Comparison of ENCODE assay signal across 26 cellular contexts in the genomic region with DNA sequence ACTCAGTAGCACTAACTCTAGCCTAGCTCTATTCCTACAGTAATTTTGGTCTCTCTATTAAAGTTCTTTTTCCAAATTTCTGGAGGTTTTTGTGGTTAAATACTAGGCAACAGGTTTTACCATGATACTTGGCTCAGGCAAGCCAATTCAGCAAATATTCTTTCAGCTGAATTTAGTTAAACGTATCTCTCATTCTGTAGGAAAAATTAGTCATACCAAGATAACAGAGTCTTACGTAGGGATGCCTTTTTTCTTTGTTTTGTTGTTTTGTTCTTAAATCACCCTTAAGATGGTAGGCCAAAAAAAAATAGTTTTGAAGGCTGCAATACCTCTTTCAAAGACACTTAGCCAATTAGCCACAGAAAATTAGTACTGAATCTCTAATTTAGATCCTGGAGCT.
DNase-seq lines count a peak whose midpoint lies in the region; ATAC-seq and TF ChIP-seq lines count a peak whose summit lies in the region.
"Had no signal": no experiment of that assay in that cellular context is flagged by ENCODE, and none has a peak within 500 bp of the region (broad histone marks: within the 10 kb centered on the region; RNA-seq: fewer than 3 reads in every experiment).

No MANE protein-coding gene starts in this region.

- H3K4me3 Mint-ChIP-seq in Calu3 (ENCODE audit: low read depth, unreplicated experiment) (no peak overlapping the region), GM23338 (no peak overlapping the region)
- H3K4me3 Mint-ChIP-seq: CD8-positive, alpha-beta T cell had no signal

- ATAC-seq in HG03521 (IDR thresholded peaks at IDR 0.05; ENCODE audit: unreplicated experiment) (no peak), GM23338 (no peak)
- ATAC-seq: CD8-positive, alpha-beta T cell; HepG2; Right ventricle myocardium inferior had no signal

- CTCF ChIA-PET in Calu3 (lab: Charles Lee): no interaction called here

- H3K4me1 ChIP-seq in ACC112 (ENCODE audit: control insufficient read depth, insufficient read depth, low read length, unreplicated experiment) (peaks cover 2% of the 10 kb centered on the region), fibroblast of lung (ENCODE audit: control insufficient read depth, extremely low read depth, insufficient read depth, low read length) (no peaks in the 10 kb centered on the region), GM23338 (ENCODE audit: insufficient read depth) (no peaks in the 10 kb centered on the region)
- H3K4me1 ChIP-seq: SJSA1 had no signal

- H3F3A ChIP-seq in GM23338 (replicated peaks; ENCODE audit: low read depth): no peaks in the 10 kb centered on the region

- H3K27me3 Mint-ChIP-seq in Calu3 (ENCODE audit: unreplicated experiment) (no peaks in the 10 kb centered on the region), GM23338 (ENCODE audit: insufficient read depth, low read depth, poor library complexity) (no peaks in the 10 kb centered on the region)

- no TSS peak for BruUV-seq in Calu3 (replicated peaks; lab: Mats Ljungman, UMichigan)

- H3K27ac Mint-ChIP-seq in Calu3 (ENCODE audit: unreplicated experiment) (no peak overlapping the region), GM23338 (no peak overlapping the region)
- H3K27ac Mint-ChIP-seq: CD8-positive, alpha-beta T cell had no signal

- H3K27me3 ChIP-seq in ACC112 (ENCODE audit: insufficient read depth, low read length): no peaks in the 10 kb centered on the region
- no peaks in the 10 kb centered on the region for H3K27me3 ChIP-seq in fibroblast of lung (ENCODE audit: control insufficient read depth, insufficient read depth, low read length)
- no peaks in the 10 kb centered on the region for H3K27me3 ChIP-seq in GM23338 (ENCODE audit: insufficient read depth)
- H3K27me3 ChIP-seq: SJSA1 had no signal

- H3K9me2 ChIP-seq in GM23338 (ENCODE audit: insufficient read depth): no peaks in the 10 kb centered on the region

- H3K27ac ChIP-seq in ACC112 (ENCODE audit: low read depth, low read length) (peak overlapping the region; percentile 18; the same call in 1 of the 2 replicates), fibroblast of lung (ENCODE audit: insufficient read depth, low read length) (no peak overlapping the region), GM23338 (ENCODE audit: low read depth) (no peak overlapping the region)
- H3K27ac ChIP-seq: HL-60, SJSA1 had no signal

- intact Hi-C loops in Calu3 (cut with micrococcal nuclease; ENCODE audit: unreplicated experiment): no loop called here

- TF ChIP-seq CTCF in fibroblast of lung (conservative IDR thresholded peaks at IDR 0.05 in 1 of 2, IDR thresholded peaks at IDR 0.05 in 1 of 2; ENCODE audit: low read depth in 1 of 2, low read length in 2 of 2) (no peak), Calu3 (IDR thresholded peaks at IDR 0.05; ENCODE audit: unreplicated experiment) (no peak), GM23338 (conservative IDR thresholded peaks at IDR 0.05; ENCODE audit: low read depth in 2 of 2) (no peak)

- H3K4me3 ChIP-seq in ACC112 (ENCODE audit: low read depth, low read length) (no peak overlapping the region), fibroblast of lung (replicated peaks in 1 of 4; ENCODE audit: control extremely low read depth in 1 of 4, insufficient read depth in 1 of 4, low read depth in 3 of 4, low read length in 4 of 4) (no peak overlapping the region), GM23338 (no peak overlapping the region)
- H3K4me3 ChIP-seq: SJSA1 had no signal

- H3K4me2 ChIP-seq in fibroblast of lung (ENCODE audit: extremely low read depth, insufficient read depth, low read length) (no peak overlapping the region), GM23338 (no peak overlapping the region)

- no peaks in the 10 kb centered on the region for H3K9me3 Mint-ChIP-seq in Calu3 (ENCODE audit: low read depth, unreplicated experiment)
- H3K9me3 Mint-ChIP-seq in GM23338: no peaks in the 10 kb centered on the region
- H3K9me3 Mint-ChIP-seq: CD8-positive, alpha-beta T cell had no signal

- H4K20me1 ChIP-seq in fibroblast of lung (ENCODE audit: control insufficient read depth, extremely low read depth, insufficient read depth, low read length) (no peaks in the 10 kb centered on the region), GM23338 (replicated peaks; ENCODE audit: insufficient read depth) (no peaks in the 10 kb centered on the region)

- no peaks in the 10 kb centered on the region; the same call in 1 of the 2 replicates for H3K36me3 ChIP-seq in ACC112 (ENCODE audit: insufficient read depth, low read length)
- H3K36me3 ChIP-seq in fibroblast of lung (ENCODE audit: control insufficient read depth, insufficient read depth, low read length): no peaks in the 10 kb centered on the region
- no peaks in the 10 kb centered on the region for H3K36me3 ChIP-seq in GM23338 (ENCODE audit: insufficient read depth)
- H3K36me3 ChIP-seq: SJSA1 had no signal

- no peaks in the 10 kb centered on the region for H3K9me3 ChIP-seq in fibroblast of lung (ENCODE audit: control insufficient read depth, insufficient read depth, low read depth, low read length)
- H3K9me3 ChIP-seq: SJSA1 had no signal

- no peaks in the 10 kb centered on the region for H3K4me1 Mint-ChIP-seq in Calu3 (ENCODE audit: low read depth, unreplicated experiment)
- H3K4me1 Mint-ChIP-seq in GM23338: peaks cover 5% of the 10 kb centered on the region; the same call in 1 of the 3 replicates

- H2AFZ ChIP-seq in ACC112 (ENCODE audit: low read length, unreplicated experiment) (no peak overlapping the region), fibroblast of lung (ENCODE audit: low read length) (no peak overlapping the region), GM23338 (no peak overlapping the region)

- peak; percentile 74 for DNase-seq in NCI-H226
- DNase-seq in astrocyte of the hippocampus (ENCODE audit: low read depth, low spot score): peak; percentile 56
- DNase-seq in fibroblast of lung (ENCODE audit: low read depth in 2 of 2): peak; percentile 23 to 78
- DNase-seq in Calu3: no peak
- no peak for DNase-seq in NCI-H82 treated with DMSO at 0.1 percent for 48 hours (lab: John Stamatoyannopoulos, UW; ENCODE audit: unreplicated experiment)
- no peak for DNase-seq in GM23338 (ENCODE audit: low spot score)
- DNase-seq: 8988T; AML-193; C1 segment of cervical spinal cord; CD8-positive, alpha-beta T cell; DMS53; GDM1; KBM-7; NCI-H1092; NCI-H1436; NCI-H187 treated with DMSO at 0.1 percent for 48 hours; NCI-H2227 treated with DMSO at 0.1 percent for 48 hours; NCI-H524; NCI-H774; SW 1271 had no signal

- no peak overlapping the region for H3K9ac ChIP-seq in fibroblast of lung (ENCODE audit: insufficient read depth, low read length)

- H3K79me2 ChIP-seq in ACC112 (ENCODE audit: control insufficient read depth, insufficient read depth, low read length, unreplicated experiment) (no peaks in the 10 kb centered on the region), fibroblast of lung (ENCODE audit: control insufficient read depth, insufficient read depth, low read length) (no peaks in the 10 kb centered on the region), GM23338 (replicated peaks; ENCODE audit: insufficient read depth) (no peaks in the 10 kb centered on the region)

- H3K36me3 Mint-ChIP-seq in Calu3 (ENCODE audit: insufficient read depth, unreplicated experiment) (no peaks in the 10 kb centered on the region), GM23338 (ENCODE audit: low read depth) (no peaks in the 10 kb centered on the region)
- H3K36me3 Mint-ChIP-seq: CD8-positive, alpha-beta T cell had no signal

TF ChIP-seq in GM23338, 12 proteins besides CTCF, POLR2A, EP300 and RAD21:
- TF ChIP-seq JUNB (IDR thresholded peaks at IDR 0.05; ENCODE audit: unreplicated experiment): no peak
- TF ChIP-seq NANOG (IDR thresholded peaks at IDR 0.05; ENCODE audit: borderline replicate concordance): no peak
- TF ChIP-seq STAT1 (IDR thresholded peaks at IDR 0.05; ENCODE audit: unreplicated experiment): no peak
- TF ChIP-seq, protein P1, sequence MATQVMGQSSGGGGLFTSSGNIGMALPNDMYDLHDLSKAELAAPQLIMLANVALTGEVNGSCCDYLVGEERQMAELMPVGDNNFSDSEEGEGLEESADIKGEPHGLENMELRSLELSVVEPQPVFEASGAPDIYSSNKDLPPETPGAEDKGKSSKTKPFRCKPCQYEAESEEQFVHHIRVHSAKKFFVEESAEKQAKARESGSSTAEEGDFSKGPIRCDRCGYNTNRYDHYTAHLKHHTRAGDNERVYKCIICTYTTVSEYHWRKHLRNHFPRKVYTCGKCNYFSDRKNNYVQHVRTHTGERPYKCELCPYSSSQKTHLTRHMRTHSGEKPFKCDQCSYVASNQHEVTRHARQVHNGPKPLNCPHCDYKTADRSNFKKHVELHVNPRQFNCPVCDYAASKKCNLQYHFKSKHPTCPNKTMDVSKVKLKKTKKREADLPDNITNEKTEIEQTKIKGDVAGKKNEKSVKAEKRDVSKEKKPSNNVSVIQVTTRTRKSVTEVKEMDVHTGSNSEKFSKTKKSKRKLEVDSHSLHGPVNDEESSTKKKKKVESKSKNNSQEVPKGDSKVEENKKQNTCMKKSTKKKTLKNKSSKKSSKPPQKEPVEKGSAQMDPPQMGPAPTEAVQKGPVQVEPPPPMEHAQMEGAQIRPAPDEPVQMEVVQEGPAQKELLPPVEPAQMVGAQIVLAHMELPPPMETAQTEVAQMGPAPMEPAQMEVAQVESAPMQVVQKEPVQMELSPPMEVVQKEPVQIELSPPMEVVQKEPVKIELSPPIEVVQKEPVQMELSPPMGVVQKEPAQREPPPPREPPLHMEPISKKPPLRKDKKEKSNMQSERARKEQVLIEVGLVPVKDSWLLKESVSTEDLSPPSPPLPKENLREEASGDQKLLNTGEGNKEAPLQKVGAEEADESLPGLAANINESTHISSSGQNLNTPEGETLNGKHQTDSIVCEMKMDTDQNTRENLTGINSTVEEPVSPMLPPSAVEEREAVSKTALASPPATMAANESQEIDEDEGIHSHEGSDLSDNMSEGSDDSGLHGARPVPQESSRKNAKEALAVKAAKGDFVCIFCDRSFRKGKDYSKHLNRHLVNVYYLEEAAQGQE (IDR thresholded peaks at IDR 0.05; ENCODE audit: unreplicated experiment): no peak
- TF ChIP-seq POLR2AphosphoS5 (IDR thresholded peaks at IDR 0.05; ENCODE audit: low read depth): no peak

Comparison
In these comparisons a context has a peak if more than half of its experiments do, and no peak if none do; other contexts are left out.
1. DNase-seq: peak in NCI-H226 (single experiment), astrocyte of the hippocampus (single experiment) and fibroblast of lung (2 of 2); none in Calu3 (single experiment), NCI-H82 treated with DMSO at 0.1 percent for 48 hours (single experiment) and GM23338 (single experiment).